In the genomic region with DNA sequence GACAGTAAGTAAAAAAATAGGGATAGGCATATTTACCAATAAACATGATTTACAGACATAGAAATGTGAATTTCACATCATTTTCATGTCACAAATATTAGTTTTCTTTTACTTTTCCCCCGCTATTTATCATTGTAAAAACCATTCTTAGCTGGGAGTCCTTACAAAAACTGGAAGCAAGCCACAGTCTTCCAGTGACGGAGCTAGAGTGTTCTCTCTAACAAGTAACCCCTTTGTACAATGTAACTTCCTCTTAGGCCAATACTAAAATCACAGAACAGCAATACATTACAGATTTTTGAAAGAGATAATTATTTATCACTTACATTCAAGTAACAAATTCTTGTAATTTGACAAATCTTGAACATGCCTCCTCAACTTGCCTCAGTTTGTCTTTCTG, we compare ENCODE assay signal across 1 cellular context.
TF ChIP-seq lines count a peak whose summit lies in the region.

No MANE protein-coding gene starts in this region.

TF ChIP-seq in A549, 52 proteins besides CTCF, POLR2A, EP300 and RAD21 (continued from another document):
- TF ChIP-seq, protein P1, sequence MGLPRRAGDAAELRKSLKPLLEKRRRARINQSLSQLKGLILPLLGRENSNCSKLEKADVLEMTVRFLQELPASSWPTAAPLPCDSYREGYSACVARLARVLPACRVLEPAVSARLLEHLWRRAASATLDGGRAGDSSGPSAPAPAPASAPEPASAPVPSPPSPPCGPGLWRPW (IDR thresholded peaks at IDR 0.05) = no peak
- TF ChIP-seq EHMT2 (IDR thresholded peaks at IDR 0.05; ENCODE audit: low read depth) (no peak), TFCP2L1 (CRISPR knock-in tag; IDR thresholded peaks at IDR 0.05) (no peak), ZC3H11A (IDR thresholded peaks at IDR 0.05) (no peak), CBX8 (IDR thresholded peaks at IDR 0.05) (no peak)
